1 cellular context compared by ENCODE assay signal in genomic region chr6:22447862-22448261, GRCh38.
TF ChIP-seq lines count a peak whose summit lies in the region.

No MANE protein-coding gene starts in this region.

TF ChIP-seq in GM23338, 12 proteins besides CTCF, POLR2A, EP300 and RAD21 (continued from another document):
- TF ChIP-seq ZNF462 (CRISPR knock-in tag; IDR thresholded peaks at IDR 0.05) (no peak), ETS1 (IDR thresholded peaks at IDR 0.05) (no peak), POLR2AphosphoS5 (IDR thresholded peaks at IDR 0.05; ENCODE audit: low read depth) (no peak)
TF ChIP-seq in GM23338: peak in this region for 0.
